Comparison of ENCODE assay signal across 2 cellular contexts in genomic region chr12:46402861-46403731, GRCh38.
TF ChIP-seq lines count a peak whose summit lies in the region.

No MANE protein-coding gene starts in this region.

TF ChIP-seq in GM23338, 12 proteins besides CTCF, POLR2A, EP300 and RAD21 (continued from another document):
- TF ChIP-seq, protein P1, sequence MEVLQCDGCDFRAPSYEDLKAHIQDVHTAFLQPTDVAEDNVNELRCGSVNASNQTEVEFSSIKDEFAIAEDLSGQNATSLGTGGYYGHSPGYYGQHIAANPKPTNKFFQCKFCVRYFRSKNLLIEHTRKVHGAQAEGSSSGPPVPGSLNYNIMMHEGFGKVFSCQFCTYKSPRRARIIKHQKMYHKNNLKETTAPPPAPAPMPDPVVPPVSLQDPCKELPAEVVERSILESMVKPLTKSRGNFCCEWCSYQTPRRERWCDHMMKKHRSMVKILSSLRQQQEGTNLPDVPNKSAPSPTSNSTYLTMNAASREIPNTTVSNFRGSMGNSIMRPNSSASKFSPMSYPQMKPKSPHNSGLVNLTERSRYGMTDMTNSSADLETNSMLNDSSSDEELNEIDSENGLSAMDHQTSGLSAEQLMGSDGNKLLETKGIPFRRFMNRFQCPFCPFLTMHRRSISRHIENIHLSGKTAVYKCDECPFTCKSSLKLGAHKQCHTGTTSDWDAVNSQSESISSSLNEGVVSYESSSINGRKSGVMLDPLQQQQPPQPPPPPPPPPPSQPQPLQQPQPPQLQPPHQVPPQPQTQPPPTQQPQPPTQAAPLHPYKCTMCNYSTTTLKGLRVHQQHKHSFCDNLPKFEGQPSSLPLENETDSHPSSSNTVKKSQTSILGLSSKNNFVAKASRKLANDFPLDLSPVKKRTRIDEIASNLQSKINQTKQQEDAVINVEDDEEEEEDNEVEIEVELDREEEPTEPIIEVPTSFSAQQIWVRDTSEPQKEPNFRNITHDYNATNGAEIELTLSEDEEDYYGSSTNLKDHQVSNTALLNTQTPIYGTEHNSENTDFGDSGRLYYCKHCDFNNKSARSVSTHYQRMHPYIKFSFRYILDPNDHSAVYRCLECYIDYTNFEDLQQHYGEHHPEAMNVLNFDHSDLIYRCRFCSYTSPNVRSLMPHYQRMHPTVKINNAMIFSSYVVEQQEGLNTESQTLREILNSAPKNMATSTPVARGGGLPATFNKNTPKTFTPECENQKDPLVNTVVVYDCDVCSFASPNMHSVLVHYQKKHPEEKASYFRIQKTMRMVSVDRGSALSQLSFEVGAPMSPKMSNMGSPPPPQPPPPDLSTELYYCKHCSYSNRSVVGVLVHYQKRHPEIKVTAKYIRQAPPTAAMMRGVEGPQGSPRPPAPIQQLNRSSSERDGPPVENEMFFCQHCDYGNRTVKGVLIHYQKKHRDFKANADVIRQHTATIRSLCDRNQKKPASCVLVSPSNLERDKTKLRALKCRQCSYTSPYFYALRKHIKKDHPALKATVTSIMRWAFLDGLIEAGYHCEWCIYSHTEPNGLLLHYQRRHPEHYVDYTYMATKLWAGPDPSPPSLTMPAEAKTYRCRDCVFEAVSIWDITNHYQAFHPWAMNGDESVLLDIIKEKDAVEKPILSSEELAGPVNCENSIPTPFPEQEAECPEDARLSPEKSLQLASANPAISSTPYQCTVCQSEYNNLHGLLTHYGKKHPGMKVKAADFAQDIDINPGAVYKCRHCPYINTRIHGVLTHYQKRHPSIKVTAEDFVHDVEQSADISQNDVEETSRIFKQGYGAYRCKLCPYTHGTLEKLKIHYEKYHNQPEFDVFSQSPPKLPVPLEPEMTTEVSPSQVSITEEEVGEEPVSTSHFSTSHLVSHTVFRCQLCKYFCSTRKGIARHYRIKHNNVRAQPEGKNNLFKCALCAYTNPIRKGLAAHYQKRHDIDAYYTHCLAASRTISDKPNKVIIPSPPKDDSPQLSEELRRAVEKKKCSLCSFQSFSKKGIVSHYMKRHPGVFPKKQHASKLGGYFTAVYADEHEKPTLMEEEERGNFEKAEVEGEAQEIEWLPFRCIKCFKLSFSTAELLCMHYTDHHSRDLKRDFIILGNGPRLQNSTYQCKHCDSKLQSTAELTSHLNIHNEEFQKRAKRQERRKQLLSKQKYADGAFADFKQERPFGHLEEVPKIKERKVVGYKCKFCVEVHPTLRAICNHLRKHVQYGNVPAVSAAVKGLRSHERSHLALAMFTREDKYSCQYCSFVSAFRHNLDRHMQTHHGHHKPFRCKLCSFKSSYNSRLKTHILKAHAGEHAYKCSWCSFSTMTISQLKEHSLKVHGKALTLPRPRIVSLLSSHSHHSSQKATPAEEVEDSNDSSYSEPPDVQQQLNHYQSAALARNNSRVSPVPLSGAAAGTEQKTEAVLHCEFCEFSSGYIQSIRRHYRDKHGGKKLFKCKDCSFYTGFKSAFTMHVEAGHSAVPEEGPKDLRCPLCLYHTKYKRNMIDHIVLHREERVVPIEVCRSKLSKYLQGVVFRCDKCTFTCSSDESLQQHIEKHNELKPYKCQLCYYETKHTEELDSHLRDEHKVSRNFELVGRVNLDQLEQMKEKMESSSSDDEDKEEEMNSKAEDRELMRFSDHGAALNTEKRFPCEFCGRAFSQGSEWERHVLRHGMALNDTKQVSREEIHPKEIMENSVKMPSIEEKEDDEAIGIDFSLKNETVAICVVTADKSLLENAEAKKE (CRISPR knock-in tag; IDR thresholded peaks at IDR 0.05) = no peak
- TF ChIP-seq JUNB (IDR thresholded peaks at IDR 0.05; ENCODE audit: unreplicated experiment) (no peak), ZNF331 (CRISPR knock-in tag; IDR thresholded peaks at IDR 0.05; ENCODE audit: low read depth) (no peak), EZH2phosphoT487 (IDR thresholded peaks at IDR 0.05; ENCODE audit: unreplicated experiment) (no peak), POLR2AphosphoS5 (IDR thresholded peaks at IDR 0.05; ENCODE audit: low read depth) (no peak), NANOG (IDR thresholded peaks at IDR 0.05; ENCODE audit: borderline replicate concordance) (no peak), ETS1 (IDR thresholded peaks at IDR 0.05) (no peak), EZH2 (IDR thresholded peaks at IDR 0.05; ENCODE audit: low read depth, unreplicated experiment) (no peak)
- TF ChIP-seq, protein P2, sequence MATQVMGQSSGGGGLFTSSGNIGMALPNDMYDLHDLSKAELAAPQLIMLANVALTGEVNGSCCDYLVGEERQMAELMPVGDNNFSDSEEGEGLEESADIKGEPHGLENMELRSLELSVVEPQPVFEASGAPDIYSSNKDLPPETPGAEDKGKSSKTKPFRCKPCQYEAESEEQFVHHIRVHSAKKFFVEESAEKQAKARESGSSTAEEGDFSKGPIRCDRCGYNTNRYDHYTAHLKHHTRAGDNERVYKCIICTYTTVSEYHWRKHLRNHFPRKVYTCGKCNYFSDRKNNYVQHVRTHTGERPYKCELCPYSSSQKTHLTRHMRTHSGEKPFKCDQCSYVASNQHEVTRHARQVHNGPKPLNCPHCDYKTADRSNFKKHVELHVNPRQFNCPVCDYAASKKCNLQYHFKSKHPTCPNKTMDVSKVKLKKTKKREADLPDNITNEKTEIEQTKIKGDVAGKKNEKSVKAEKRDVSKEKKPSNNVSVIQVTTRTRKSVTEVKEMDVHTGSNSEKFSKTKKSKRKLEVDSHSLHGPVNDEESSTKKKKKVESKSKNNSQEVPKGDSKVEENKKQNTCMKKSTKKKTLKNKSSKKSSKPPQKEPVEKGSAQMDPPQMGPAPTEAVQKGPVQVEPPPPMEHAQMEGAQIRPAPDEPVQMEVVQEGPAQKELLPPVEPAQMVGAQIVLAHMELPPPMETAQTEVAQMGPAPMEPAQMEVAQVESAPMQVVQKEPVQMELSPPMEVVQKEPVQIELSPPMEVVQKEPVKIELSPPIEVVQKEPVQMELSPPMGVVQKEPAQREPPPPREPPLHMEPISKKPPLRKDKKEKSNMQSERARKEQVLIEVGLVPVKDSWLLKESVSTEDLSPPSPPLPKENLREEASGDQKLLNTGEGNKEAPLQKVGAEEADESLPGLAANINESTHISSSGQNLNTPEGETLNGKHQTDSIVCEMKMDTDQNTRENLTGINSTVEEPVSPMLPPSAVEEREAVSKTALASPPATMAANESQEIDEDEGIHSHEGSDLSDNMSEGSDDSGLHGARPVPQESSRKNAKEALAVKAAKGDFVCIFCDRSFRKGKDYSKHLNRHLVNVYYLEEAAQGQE (IDR thresholded peaks at IDR 0.05; ENCODE audit: unreplicated experiment) = no peak

TF ChIP-seq in SK-N-SH treated with all-trans-retinoic acid at 6 μM for 48 hours, 23 proteins besides CTCF, POLR2A, EP300 and RAD21 (continued from another document):
- TF ChIP-seq, protein P3, sequence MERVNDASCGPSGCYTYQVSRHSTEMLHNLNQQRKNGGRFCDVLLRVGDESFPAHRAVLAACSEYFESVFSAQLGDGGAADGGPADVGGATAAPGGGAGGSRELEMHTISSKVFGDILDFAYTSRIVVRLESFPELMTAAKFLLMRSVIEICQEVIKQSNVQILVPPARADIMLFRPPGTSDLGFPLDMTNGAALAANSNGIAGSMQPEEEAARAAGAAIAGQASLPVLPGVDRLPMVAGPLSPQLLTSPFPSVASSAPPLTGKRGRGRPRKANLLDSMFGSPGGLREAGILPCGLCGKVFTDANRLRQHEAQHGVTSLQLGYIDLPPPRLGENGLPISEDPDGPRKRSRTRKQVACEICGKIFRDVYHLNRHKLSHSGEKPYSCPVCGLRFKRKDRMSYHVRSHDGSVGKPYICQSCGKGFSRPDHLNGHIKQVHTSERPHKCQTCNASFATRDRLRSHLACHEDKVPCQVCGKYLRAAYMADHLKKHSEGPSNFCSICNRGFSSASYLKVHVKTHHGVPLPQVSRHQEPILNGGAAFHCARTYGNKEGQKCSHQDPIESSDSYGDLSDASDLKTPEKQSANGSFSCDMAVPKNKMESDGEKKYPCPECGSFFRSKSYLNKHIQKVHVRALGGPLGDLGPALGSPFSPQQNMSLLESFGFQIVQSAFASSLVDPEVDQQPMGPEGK (CRISPR knock-in tag; IDR thresholded peaks at IDR 0.05; ENCODE audit: borderline replicate concordance) = no peak
- TF ChIP-seq TOX (CRISPR knock-in tag; IDR thresholded peaks at IDR 0.05; ENCODE audit: borderline replicate concordance) (no peak), ARNTL (CRISPR knock-in tag; IDR thresholded peaks at IDR 0.05; ENCODE audit: borderline replicate concordance, low read depth) (no peak), POU6F1 (CRISPR knock-in tag; IDR thresholded peaks at IDR 0.05; ENCODE audit: borderline replicate concordance, low read depth) (no peak), ZFP3 (CRISPR knock-in tag; IDR thresholded peaks at IDR 0.05) (no peak), TCF4 (CRISPR knock-in tag; IDR thresholded peaks at IDR 0.05; ENCODE audit: borderline replicate concordance) (no peak), SNAI2 (CRISPR knock-in tag; IDR thresholded peaks at IDR 0.05) (no peak), CSDC2 (CRISPR knock-in tag; IDR thresholded peaks at IDR 0.05) (no peak)
